9 cellular contexts compared by ENCODE assay signal in the genomic region with DNA sequence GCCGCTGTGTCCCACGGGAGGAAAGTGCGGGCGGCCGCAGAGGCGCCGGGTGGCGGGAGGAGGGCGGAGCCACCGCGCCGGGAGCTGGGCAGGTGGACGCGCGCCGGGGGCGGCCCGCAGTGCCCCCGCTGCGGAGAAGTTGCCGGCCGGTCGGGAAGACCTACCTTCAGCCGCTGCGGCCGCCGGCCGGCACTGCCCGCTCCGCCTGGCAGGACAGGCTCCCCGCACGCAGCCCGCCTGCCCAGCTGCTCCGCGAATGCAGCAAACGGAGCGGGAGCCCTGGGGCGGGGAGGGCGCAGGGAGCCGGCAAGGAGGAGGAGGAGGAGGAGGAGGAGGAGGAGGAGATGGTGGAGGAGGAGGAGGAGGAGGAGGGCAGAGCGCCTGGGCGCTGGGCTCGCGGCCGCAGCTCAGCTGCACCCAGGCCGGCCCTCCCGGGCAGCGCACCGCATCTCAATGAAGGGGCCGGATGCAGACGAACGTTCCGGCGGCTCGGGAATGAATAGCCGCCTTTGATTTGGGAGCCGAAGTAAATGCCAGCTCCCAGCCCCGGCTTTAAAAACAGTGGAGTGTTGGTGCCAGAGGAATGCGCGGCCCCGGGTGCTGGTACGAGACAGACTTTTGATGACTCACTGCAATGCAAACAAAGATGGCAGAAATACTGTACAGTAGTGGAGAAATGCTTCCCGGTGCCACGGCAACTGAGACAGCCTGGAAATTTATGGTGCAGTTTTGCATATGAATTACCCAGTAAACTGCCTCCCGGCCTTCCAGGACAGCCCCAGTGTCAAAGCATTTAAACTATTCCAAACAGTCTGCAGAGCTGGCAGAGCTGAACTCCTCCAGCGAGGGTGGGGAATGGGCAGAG. TPM values are rescaled to one million over a fixed set of nuclear protein-coding genes. Genes with fewer than 3 reads are reported as not detected.
DNase-seq lines count a peak whose midpoint lies in the region; ATAC-seq, FAIRE-seq and TF ChIP-seq lines count a peak whose summit lies in the region.
"Had no signal": no experiment of that assay in that cellular context is flagged by ENCODE, and none has a peak within 500 bp of the region (broad histone marks: within the 10 kb centered on the region; RNA-seq: fewer than 3 reads in every experiment).

No MANE protein-coding gene starts in this region.

- peaks cover 0 to 6% of the 10 kb centered on the region in 2 donors for H3K27me3 ChIP-seq in naive thymus-derived CD4-positive, alpha-beta T cell (ENCODE audit: control insufficient read depth in 2 of 2, insufficient read depth in 2 of 2, low read length in 2 of 2)
- no peaks in the 10 kb centered on the region for H3K27me3 ChIP-seq in upper lobe of right lung

- H3K27me3 Mint-ChIP-seq in naive thymus-derived CD4-positive, alpha-beta T cell = peaks cover 0 to 14% (median 4%) of the 10 kb centered on the region in 5 donors

- H3K27ac Mint-ChIP-seq in naive thymus-derived CD4-positive, alpha-beta T cell = no peak overlapping the region

- H3K9me3 ChIP-seq in naive thymus-derived CD4-positive, alpha-beta T cell (ENCODE audit: control insufficient read depth in 2 of 3, low read length in 3 of 3) = no peaks in the 10 kb centered on the region
- no peaks in the 10 kb centered on the region for H3K9me3 ChIP-seq in upper lobe of right lung

- no peak for TF ChIP-seq CTCF in upper lobe of right lung (IDR thresholded peaks at IDR 0.05)

- peak; percentile 61 for ATAC-seq in naive thymus-derived CD4-positive, alpha-beta T cell
- peak; percentile 66 for ATAC-seq in upper lobe of right lung
- ATAC-seq in HG03565 (IDR thresholded peaks at IDR 0.05; ENCODE audit: unreplicated experiment) = no peak

- no peak for FAIRE-seq in frontal cortex (lab: Jason Lieb, UNC)
- FAIRE-seq: endometrium had no signal

- intact Hi-C loops in naive thymus-derived CD4-positive, alpha-beta T cell (cut with micrococcal nuclease) = no loop called here
- intact Hi-C loops in upper lobe of right lung (cut with DNase I) = no loop called here

- H3K4me3 ChIP-seq in naive thymus-derived CD4-positive, alpha-beta T cell (ENCODE audit: low read length) = peak overlapping the region; percentile 50
- peak overlapping the region; percentile 49 for H3K4me3 ChIP-seq in upper lobe of right lung

- DNase-seq in activated CD4-positive, alpha-beta T cell treated with anti-CD3 and anti-CD28 coated beads, Interleukin-2, amount 50 U/mL, for 48 hours = peak; percentile 33 to 39
- no peak for DNase-seq in activated CD4-positive, alpha-beta T cell treated with anti-CD3 and anti-CD28 coated beads for 1 hour
- DNase-seq in NCI-H2029 treated with DMSO at 0.1 percent for 48 hours (lab: John Stamatoyannopoulos, UW) = peak; percentile 64
- DNase-seq in activated naive CD4-positive, alpha-beta T cell treated with anti-CD3 and anti-CD28 coated beads, Interleukin-2, amount 50 U/mL, for 16 hours = peak; percentile 32
- peak; percentile 74 to 84 for DNase-seq in frontal cortex (ENCODE audit: low spot score in 2 of 2)
- no peak for DNase-seq in naive thymus-derived CD4-positive, alpha-beta T cell
- peak; percentile 82 for DNase-seq in upper lobe of right lung

- H3K27ac ChIP-seq in naive thymus-derived CD4-positive, alpha-beta T cell (ENCODE audit: low read depth, low read length) = no peak overlapping the region
- peak overlapping the region; percentile 61 for H3K27ac ChIP-seq in upper lobe of right lung

- POLR2A ChIA-PET in naive thymus-derived CD4-positive, alpha-beta T cell (lab: Charles Lee) = no interaction called here

- peak overlapping the region in 9 of 10 donors; percentile 41 to 82 (median 76) for H3K4me3 Mint-ChIP-seq in naive thymus-derived CD4-positive, alpha-beta T cell

- H3K9me3 Mint-ChIP-seq in naive thymus-derived CD4-positive, alpha-beta T cell = no peaks in the 10 kb centered on the region

- H3K4me1 Mint-ChIP-seq in naive thymus-derived CD4-positive, alpha-beta T cell = peaks cover 3 to 25% (median 10%) of the 10 kb centered on the region in 7 donors

- peaks cover 0 to 7% (median 0%) of the 10 kb centered on the region in 5 donors for H3K36me3 Mint-ChIP-seq in naive thymus-derived CD4-positive, alpha-beta T cell

- peaks cover 0 to 21% (median 0%) of the 10 kb centered on the region in 3 experiments for H3K36me3 ChIP-seq in naive thymus-derived CD4-positive, alpha-beta T cell (ENCODE audit: control insufficient read depth in 2 of 3, insufficient read depth in 3 of 3, low read length in 3 of 3)
- peaks cover 16% of the 10 kb centered on the region for H3K36me3 ChIP-seq in upper lobe of right lung

- peaks cover 9% of the 10 kb centered on the region in 2 donors for H3K4me1 ChIP-seq in naive thymus-derived CD4-positive, alpha-beta T cell (ENCODE audit: control insufficient read depth in 2 of 2, insufficient read depth in 2 of 2, low read length in 2 of 2)
- H3K4me1 ChIP-seq in upper lobe of right lung = peaks cover 45% of the 10 kb centered on the region

- CTCF ChIA-PET in naive thymus-derived CD4-positive, alpha-beta T cell (lab: Charles Lee) = no interaction called here

RNA-seq across cellular contexts. Expression of gene NACC2, which starts 43.3 kb away (rescaled TPM):
- total RNA-seq in frontal cortex (3.7 TPM), upper lobe of right lung (33.5 TPM)
- 10 to 100 TPM in 1 of 5 experiments, 1 to 10 TPM in 4; 2.7 to 17.7 (median 8.2) TPM for total RNA-seq in naive thymus-derived CD4-positive, alpha-beta T cell
- polyA plus RNA-seq in naive thymus-derived CD4-positive, alpha-beta T cell = under 1 TPM; 0.92 to 0.97 TPM

Comparison
In these comparisons a context has a peak if more than half of its experiments do, and no peak if none do; other contexts are left out.
1. DNase-seq: peak in activated CD4-positive, alpha-beta T cell treated with anti-CD3 and anti-CD28 coated beads, Interleukin-2, amount 50 U/mL, for 48 hours (2 of 2), NCI-H2029 treated with DMSO at 0.1 percent for 48 hours (single experiment), activated naive CD4-positive, alpha-beta T cell treated with anti-CD3 and anti-CD28 coated beads, Interleukin-2, amount 50 U/mL, for 16 hours (single experiment), frontal cortex (2 of 2) and upper lobe of right lung (single experiment); none in activated CD4-positive, alpha-beta T cell treated with anti-CD3 and anti-CD28 coated beads for 1 hour (single experiment) and naive thymus-derived CD4-positive, alpha-beta T cell (0 of 9).